Comparison of ENCODE assay signal across 14 cellular contexts in genomic region chr9:107119294-107119693, GRCh38.
DNase-seq lines count a peak whose midpoint lies in the region; ATAC-seq and TF ChIP-seq lines count a peak whose summit lies in the region.
"Had no signal": no experiment of that assay in that cellular context is flagged by ENCODE, and none has a peak within 500 bp of the region (broad histone marks: within the 10 kb centered on the region; RNA-seq: fewer than 3 reads in every experiment).

No MANE protein-coding gene starts in this region.

- H3K36me3 ChIP-seq in WERI-Rb-1, result no peaks in the 10 kb centered on the region
- H3K36me3 ChIP-seq: BLaER1 had no signal

- intact Hi-C loops in left ventricle myocardium superior (cut with micrococcal nuclease), result no loop called here

- H3K9me3 ChIP-seq in WERI-Rb-1 (ENCODE audit: severe bottlenecking), result no peaks in the 10 kb centered on the region
- H3K9me3 ChIP-seq: BLaER1, Caco-2 had no signal

- H3K4me3 ChIP-seq in WERI-Rb-1 (ENCODE audit: low read depth, low read length), result no peak overlapping the region
- H3K4me3 ChIP-seq: BLaER1, GM23248 had no signal

- H3K27ac ChIP-seq in WERI-Rb-1, result 0 out of 2 replicates have a peak overlapping the region, but pooled peaks have one; percentile 4
- H3K27ac ChIP-seq: 22Rv1, BLaER1, GM23248, HL-60 had no signal

- no peak for TF ChIP-seq CTCF in WERI-Rb-1 (IDR thresholded peaks at IDR 0.05; ENCODE audit: low read depth, low read length)

- peak; percentile 67 for DNase-seq in DMS 273 (lab: John Stamatoyannopoulos, UW; ENCODE audit: unreplicated experiment)
- no peak for DNase-seq in DMS 273 treated with DMSO at 0.1 percent for 48 hours (lab: John Stamatoyannopoulos, UW)
- DNase-seq in Ammon's horn (ENCODE audit: low spot score), result peak; percentile 36
- no peak for DNase-seq in WERI-Rb-1
- DNase-seq in left ventricle myocardium superior, result peak; percentile 34
- DNase-seq in iPS-NIHi7 (ENCODE audit: extremely low spot score), result no peak
- DNase-seq in NCI-H1436 treated with DMSO at 0.1 percent for 48 hours (lab: John Stamatoyannopoulos, UW), result no peak
- DNase-seq: Caco-2; CD8-positive, alpha-beta memory T cell; GM23248 had no signal

- no peaks in the 10 kb centered on the region for H3K27me3 ChIP-seq in WERI-Rb-1 (ENCODE audit: insufficient read depth, low read depth, severe bottlenecking)
- H3K27me3 ChIP-seq: BLaER1 had no signal

- ATAC-seq in left ventricle myocardium superior (peak; percentile 98), HG03025 (IDR thresholded peaks at IDR 0.05; ENCODE audit: low FRiP score, unreplicated experiment) (no peak)

Comparison
In these comparisons a context has a peak if more than half of its experiments do, and no peak if none do; other contexts are left out.
1. DNase-seq: peak in DMS 273 (single experiment), Ammon's horn (single experiment) and left ventricle myocardium superior (single experiment); none in DMS 273 treated with DMSO at 0.1 percent for 48 hours (single experiment), WERI-Rb-1 (single experiment), iPS-NIHi7 (single experiment) and NCI-H1436 treated with DMSO at 0.1 percent for 48 hours (single experiment).